In the genomic region with DNA sequence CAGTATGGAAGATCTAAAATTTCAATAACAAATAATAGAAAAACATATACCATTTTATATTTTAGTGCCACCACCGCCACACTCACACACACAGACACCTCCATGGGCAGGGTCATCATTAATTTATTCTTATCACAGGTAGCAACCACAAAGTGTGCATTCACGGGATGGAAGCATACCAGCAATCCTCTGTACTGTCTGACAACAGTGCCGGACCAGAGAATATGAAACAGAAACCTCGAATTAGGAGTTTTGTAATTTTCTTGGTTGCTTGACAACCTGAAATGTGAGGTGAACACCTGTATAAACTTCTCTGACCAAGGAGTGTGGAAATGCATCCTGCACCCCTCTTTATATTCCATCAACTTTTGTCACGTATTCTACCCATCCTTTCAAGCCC, we compare ENCODE assay signal across 6 cellular contexts.
"Had no signal": no experiment of that assay in that cellular context is flagged by ENCODE, and none has a peak within 500 bp of the region (broad histone marks: within the 10 kb centered on the region; RNA-seq: fewer than 3 reads in every experiment).

No MANE protein-coding gene starts in this region.

- H3K27ac ChIP-seq: HL-60 had no signal

- ATAC-seq: HepG2, K562 had no signal

- DNase-seq: IMR-90, KBM-7, KG1 had no signal

- H3K4me3 ChIP-seq: K562 had no signal
